8 cellular contexts compared by ENCODE assay signal in genomic region chr16:1494129-1494640, GRCh38. TPM values are rescaled to one million over a fixed set of nuclear protein-coding genes. Genes with fewer than 3 reads are reported as not detected.
DNase-seq lines count a peak whose midpoint lies in the region; ATAC-seq, FAIRE-seq and TF ChIP-seq lines count a peak whose summit lies in the region.

No MANE protein-coding gene starts in this region.

- H3K4me1 ChIP-seq in neuron (ENCODE audit: insufficient read depth, low read length): peaks cover 15% of the 10 kb centered on the region

- FAIRE-seq in GM12891 (lab: Jason Lieb, UNC): peak; percentile 68

- ATAC-seq in HG02840 (IDR thresholded peaks at IDR 0.05; ENCODE audit: low FRiP score, unreplicated experiment) (no peak), HG03378 (IDR thresholded peaks at IDR 0.05; ENCODE audit: unreplicated experiment) (no peak)

- CTCF ChIA-PET in AG04450 (lab: Charles Lee): interaction anchor here (1.3 kb wide), 1 partner anchor 21 kb away, joined by 6 read pairs; no protein-coding TSS in a partner anchor

- H2AFZ ChIP-seq in neuron (ENCODE audit: low read depth, low read length): no peak overlapping the region

- POLR2A ChIA-PET in AG04450 (lab: Yijun Ruan, JAX): interaction anchor here (1.1 to 1.4 kb wide), 2 partner anchors 73 to 184 kb away, joined by 3 read pairs; partner anchors contain the start of gene JPT2

- peak; percentile 34 for DNase-seq in AG04450 (ENCODE audit: low read depth, low spot score)
- no peak for DNase-seq in GM12891 (ENCODE audit: insufficient read length, low spot score)
- peak; percentile 61 for DNase-seq in T1000 (lab: John Stamatoyannopoulos, UW)
- DNase-seq in fibroblast of pulmonary artery (ENCODE audit: low read depth): peak; percentile 86
- no peak for DNase-seq in NCI-H1105 (lab: John Stamatoyannopoulos, UW)

- H3K27ac ChIP-seq in AG04450 (ENCODE audit: low read depth, low read length): peak overlapping the region; percentile 11

- no peaks in the 10 kb centered on the region for H3K27me3 ChIP-seq in AG04450 (ENCODE audit: control insufficient read depth, insufficient read depth, low read length)
- no peaks in the 10 kb centered on the region for H3K27me3 ChIP-seq in neuron (ENCODE audit: insufficient read depth, low read length)

- no peak for TF ChIP-seq POLR2A in GM12891 (IDR thresholded peaks at IDR 0.05; ENCODE audit: low read depth, low read length)

- no peaks in the 10 kb centered on the region; the same call in 1 of the 2 replicates for H3K9me3 ChIP-seq in AG04450 (ENCODE audit: control insufficient read depth, insufficient read depth, low read length)
- H3K9me3 ChIP-seq in neuron (ENCODE audit: low read length): no peaks in the 10 kb centered on the region

- peak overlapping the region; percentile 75 for H3K4me3 ChIP-seq in AG04450 (ENCODE audit: low read depth, low read length)
- peak overlapping the region; percentile 74 for H3K4me3 ChIP-seq in fibroblast of pulmonary artery (replicated peaks; ENCODE audit: low read depth, low read length)
- peak overlapping the region; percentile 54 for H3K4me3 ChIP-seq in neuron (ENCODE audit: low read length)

- TF ChIP-seq CTCF in AG04450 (IDR thresholded peaks at IDR 0.05; ENCODE audit: low read depth, low read length) (peak; percentile 71), fibroblast of pulmonary artery (IDR thresholded peaks at IDR 0.05; ENCODE audit: low read length, missing control alignments) (peak; percentile 83)

- H3K36me3 ChIP-seq in neuron (ENCODE audit: insufficient read depth, low read length): peaks cover 32% of the 10 kb centered on the region

TF ChIP-seq in GM12891, 5 proteins besides CTCF, POLR2A, EP300 and RAD21:
- TF ChIP-seq TAF1 (IDR thresholded peaks at IDR 0.05; ENCODE audit: low read depth, low read length) (no peak), POLR2AphosphoS5 (IDR thresholded peaks at IDR 0.05; ENCODE audit: low read depth, low read length) (no peak), PAX5 (IDR thresholded peaks at IDR 0.05; ENCODE audit: insufficient read depth, low read length, severe bottlenecking) (no peak), POU2F2 (IDR thresholded peaks at IDR 0.05; ENCODE audit: low read depth, low read length) (no peak), SPI1 (IDR thresholded peaks at IDR 0.05; ENCODE audit: low read depth, low read length) (no peak)

RNA-seq across cellular contexts. Expression of gene TELO2, which starts 1.0 kb away (rescaled TPM):
- 6.2 and 7.4 TPM in 2 replicates for polyA plus RNA-seq in AG04450 (2011; rRNA removed)
- polyA minus RNA-seq in AG04450 (2011; rRNA and poly(A)+ RNA removed): 2.6 and 3.5 TPM in 2 replicates
- 22.3 TPM for polyA plus RNA-seq in GM12891 (2012; ENCODE audit: low read depth, missing spikeins)

RNA-seq across cellular contexts. Expression of gene PTX4, which starts 5.4 kb away (rescaled TPM):
- not detected in 2 replicates for polyA plus RNA-seq in AG04450 (2011; rRNA removed)
- not detected in 2 replicates for polyA minus RNA-seq in AG04450 (2011; rRNA and poly(A)+ RNA removed)
- polyA plus RNA-seq in GM12891 (2012; ENCODE audit: low read depth, missing spikeins): not detected

RNA-seq across cellular contexts. Expression of gene CLCN7, which starts 19.4 kb away (rescaled TPM):
- 15.7 and 19.1 TPM in 2 replicates for polyA plus RNA-seq in AG04450 (2011; rRNA removed)
- polyA minus RNA-seq in AG04450 (2011; rRNA and poly(A)+ RNA removed): 27.0 and 38.5 TPM in 2 replicates
- 26.4 TPM for polyA plus RNA-seq in GM12891 (2012; ENCODE audit: low read depth, missing spikeins)

RNA-seq across cellular contexts. Expression of gene TMEM204, which starts 39.3 kb away (rescaled TPM):
- 6.2 and 8.4 TPM in 2 replicates for polyA plus RNA-seq in AG04450 (2011; rRNA removed)
- 5.5 and 8.4 TPM in 2 replicates for polyA minus RNA-seq in AG04450 (2011; rRNA and poly(A)+ RNA removed)
- polyA plus RNA-seq in GM12891 (2012; ENCODE audit: low read depth, missing spikeins): 0.60 TPM

RNA-seq across cellular contexts. Expression of gene CCDC154, which starts 49.8 kb away (rescaled TPM):
- polyA plus RNA-seq in AG04450 (2011; rRNA removed): 0.02 and 0.06 TPM in 2 replicates
- polyA minus RNA-seq in AG04450 (2011; rRNA and poly(A)+ RNA removed): not detected in 2 replicates
- polyA plus RNA-seq in GM12891 (2012; ENCODE audit: low read depth, missing spikeins): 0.60 TPM

Comparison
In these comparisons a context has a peak if more than half of its experiments do, and no peak if none do; other contexts are left out.
1. DNase-seq: peak in AG04450 (single experiment), T1000 (single experiment) and fibroblast of pulmonary artery (single experiment); none in GM12891 (single experiment) and NCI-H1105 (single experiment).
2. Peak in every context shown above with its lines, with median percentiles within 50 percentile points of each other: H3K4me3 ChIP-seq.